Comparison of ENCODE assay signal across 10 cellular contexts in genomic region chr18:49400398-49401072, GRCh38. TPM values are rescaled to one million over a fixed set of nuclear protein-coding genes. Genes with fewer than 3 reads are reported as not detected.
DNase-seq lines count a peak whose midpoint lies in the region; ATAC-seq and TF ChIP-seq lines count a peak whose summit lies in the region.
"Had no signal": no experiment of that assay in that cellular context is flagged by ENCODE, and none has a peak within 500 bp of the region (broad histone marks: within the 10 kb centered on the region; RNA-seq: fewer than 3 reads in every experiment).

No MANE protein-coding gene starts in this region.

- no peak overlapping the region for H3K4me3 ChIP-seq in gastroesophageal sphincter

- no peak overlapping the region for H3K4me3 Mint-ChIP-seq in T-helper 1 cell treated with Interleukin-12 subunit alpha and Interleukin-12 subunit beta and Interleukin-4 antibody, amounts not matched to agents 30 μg/mL and 1 μg/mL, for 36 hours
- no peak overlapping the region for H3K4me3 Mint-ChIP-seq in stimulated activated naive B cell treated with anti-CD40 and anti-IgM and Interleukin-4, amounts not matched to agents 10 μg/mL and 1 μg/mL and 100 μg/mL, for 72 hours

- ATAC-seq in HG03432 (IDR thresholded peaks at IDR 0.05; ENCODE audit: unreplicated experiment): peak; percentile 52
- ATAC-seq in gastroesophageal sphincter: no peak
- ATAC-seq in stimulated activated naive B cell treated with anti-CD40 and anti-IgM and Interleukin-4, amounts not matched to agents 10 μg/mL and 1 μg/mL and 100 μg/mL, for 72 hours (replicated peaks): peak; percentile 43 to 52
- no peak for ATAC-seq in HG03039 (IDR thresholded peaks at IDR 0.05; ENCODE audit: unreplicated experiment)
- no peak for ATAC-seq in HG03095 (IDR thresholded peaks at IDR 0.05; ENCODE audit: unreplicated experiment)

- no peaks in the 10 kb centered on the region for H3K27me3 ChIP-seq in gastroesophageal sphincter

- peaks cover 28% of the 10 kb centered on the region for H3K4me1 Mint-ChIP-seq in T-helper 1 cell treated with Interleukin-12 subunit alpha and Interleukin-12 subunit beta and Interleukin-4 antibody, amounts not matched to agents 30 μg/mL and 1 μg/mL, for 36 hours (ENCODE audit: low read depth)
- peaks cover 27 to 57% of the 10 kb centered on the region in 2 donors for H3K4me1 Mint-ChIP-seq in stimulated activated naive B cell treated with anti-CD40 and anti-IgM and Interleukin-4, amounts not matched to agents 10 μg/mL and 1 μg/mL and 100 μg/mL, for 72 hours

- H3K36me3 Mint-ChIP-seq in T-helper 1 cell treated with Interleukin-12 subunit alpha and Interleukin-12 subunit beta and Interleukin-4 antibody, amounts not matched to agents 30 μg/mL and 1 μg/mL, for 36 hours (ENCODE audit: low read depth): peaks cover 4% of the 10 kb centered on the region
- peaks cover 9 to 12% of the 10 kb centered on the region in 2 donors for H3K36me3 Mint-ChIP-seq in stimulated activated naive B cell treated with anti-CD40 and anti-IgM and Interleukin-4, amounts not matched to agents 10 μg/mL and 1 μg/mL and 100 μg/mL, for 72 hours

- H3K27me3 Mint-ChIP-seq in T-helper 1 cell treated with Interleukin-12 subunit alpha and Interleukin-12 subunit beta and Interleukin-4 antibody, amounts not matched to agents 30 μg/mL and 1 μg/mL, for 36 hours (ENCODE audit: low read depth): no peaks in the 10 kb centered on the region
- no peaks in the 10 kb centered on the region for H3K27me3 Mint-ChIP-seq in stimulated activated naive B cell treated with anti-CD40 and anti-IgM and Interleukin-4, amounts not matched to agents 10 μg/mL and 1 μg/mL and 100 μg/mL, for 72 hours

- no peaks in the 10 kb centered on the region for H3K36me3 ChIP-seq in gastroesophageal sphincter

- 67% methylated on average over 1 of the region's 1 CpG; no CpG with 5 or more reads in 1 of the 2 donors for WGBS in gastroesophageal sphincter (ENCODE audit: low coverage in 1 of 2), 2 donors

- peaks cover 4 to 29% (median 6%) of the 10 kb centered on the region in 3 donors for H3K4me1 ChIP-seq in gastroesophageal sphincter

- no peak for TF ChIP-seq CTCF in gastroesophageal sphincter (IDR thresholded peaks at IDR 0.05)

- no peak for TF ChIP-seq EP300 in gastroesophageal sphincter (IDR thresholded peaks at IDR 0.05)

- H3K9me3 ChIP-seq in gastroesophageal sphincter: no peaks in the 10 kb centered on the region

- DNase-seq in T-helper 1 cell (no peak), H4 (ENCODE audit: low spot score) (no peak)
- DNase-seq in stimulated activated naive B cell treated with anti-CD40 and anti-IgM and Interleukin-4, amounts not matched to agents 10 μg/mL and 1 μg/mL and 100 μg/mL, for 72 hours: no peak
- DNase-seq: glutamatergic neuron had no signal

- H3K27ac Mint-ChIP-seq in T-helper 1 cell treated with Interleukin-12 subunit alpha and Interleukin-12 subunit beta and Interleukin-4 antibody, amounts not matched to agents 30 μg/mL and 1 μg/mL, for 36 hours: peak overlapping the region; percentile 63
- no peak overlapping the region for H3K27ac Mint-ChIP-seq in stimulated activated naive B cell treated with anti-CD40 and anti-IgM and Interleukin-4, amounts not matched to agents 10 μg/mL and 1 μg/mL and 100 μg/mL, for 72 hours

- no peak for TF ChIP-seq POLR2A in gastroesophageal sphincter (IDR thresholded peaks at IDR 0.05)

- peaks cover 12% of the 10 kb centered on the region for H3K9me3 Mint-ChIP-seq in T-helper 1 cell treated with Interleukin-12 subunit alpha and Interleukin-12 subunit beta and Interleukin-4 antibody, amounts not matched to agents 30 μg/mL and 1 μg/mL, for 36 hours
- H3K9me3 Mint-ChIP-seq in stimulated activated naive B cell treated with anti-CD40 and anti-IgM and Interleukin-4, amounts not matched to agents 10 μg/mL and 1 μg/mL and 100 μg/mL, for 72 hours: peaks cover 0 to 1% of the 10 kb centered on the region in 2 donors

- H3K27ac ChIP-seq in gastroesophageal sphincter: peak overlapping the region; percentile 19 to 78 (median 58)
- H3K27ac ChIP-seq: KMS-11 had no signal

RNA-seq across cellular contexts. Expression of gene DYM, which starts 59.9 kb away (rescaled TPM):
- 100 to 1,000 TPM in 1 of 4 donors, 10 to 100 TPM in 3; 57.1 to 106 (median 79.4) TPM for total RNA-seq in gastroesophageal sphincter
- total RNA-seq in H4 (2014; rRNA removed; shearing (Covaris generic)): 54.3 and 67.7 TPM in 2 replicates

Comparison
In these comparisons a context has a peak if more than half of its experiments do, and no peak if none do; other contexts are left out.
1. ATAC-seq: peak in HG03432 (single experiment) and stimulated activated naive B cell treated with anti-CD40 and anti-IgM and Interleukin-4, amounts not matched to agents 10 μg/mL and 1 μg/mL and 100 μg/mL, for 72 hours (2 of 2); none in gastroesophageal sphincter (single experiment), HG03039 (single experiment) and HG03095 (single experiment).